In the genomic region with DNA sequence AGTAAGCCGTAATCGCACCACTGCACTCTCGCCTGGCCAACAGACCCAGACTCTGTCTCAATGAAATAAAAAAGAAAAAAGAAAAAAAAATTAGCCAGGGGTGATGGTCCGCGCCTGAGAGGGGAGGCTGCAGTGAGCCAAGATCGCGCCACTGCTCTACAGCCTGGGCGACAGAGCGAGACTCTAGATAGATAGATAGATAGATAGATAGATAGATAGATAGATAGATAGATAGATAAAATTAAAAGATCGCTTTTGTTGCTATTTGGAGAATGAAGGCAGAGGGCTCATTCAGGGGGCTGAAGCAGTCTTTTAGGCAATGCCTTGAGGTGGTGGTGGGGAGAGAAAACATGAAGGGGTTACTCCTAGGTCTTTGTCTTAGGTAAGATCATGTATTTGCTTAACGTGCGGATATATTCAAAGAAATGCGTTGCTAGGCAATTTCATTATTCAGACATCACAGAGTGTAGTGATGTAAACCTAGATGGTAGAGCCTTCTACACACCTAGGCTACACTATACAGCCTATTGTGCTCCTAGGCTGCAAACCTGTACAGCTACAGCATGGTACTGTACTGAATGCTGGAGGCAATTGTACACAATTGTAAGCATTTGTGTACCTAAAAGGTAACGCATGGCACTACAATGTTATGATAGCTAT, we compare ENCODE assay signal across 2 cellular contexts.
TF ChIP-seq lines count a peak whose summit lies in the region.

No MANE protein-coding gene starts in this region.

TF ChIP-seq in HEK293, 187 proteins besides CTCF, POLR2A, EP300 and RAD21:
- TF ChIP-seq ZSCAN23 (tag by site-specific recombination; IDR thresholded peaks at IDR 0.05): no peak
- TF ChIP-seq ZBTB8A (tag by site-specific recombination; IDR thresholded peaks at IDR 0.05): no peak
- peak; percentile 70 for TF ChIP-seq ZNF366 (tag by site-specific recombination; conservative IDR thresholded peaks at IDR 0.05)
- no peak for TF ChIP-seq HOXC10 (CRISPR knock-in tag; IDR thresholded peaks at IDR 0.05)

TF ChIP-seq in K562, 482 proteins besides CTCF, POLR2A, EP300 and RAD21:
- no peak for TF ChIP-seq ZNF79 (CRISPR knock-in tag; IDR thresholded peaks at IDR 0.05; ENCODE audit: low read depth)
- no peak for TF ChIP-seq HNRNPUL1 (IDR thresholded peaks at IDR 0.05; ENCODE audit: low read length)
- peak; percentile 99 for TF ChIP-seq DACH1 (IDR thresholded peaks at IDR 0.05; ENCODE audit: partially characterized antibody)
- TF ChIP-seq MCM7 (IDR thresholded peaks at IDR 0.05): 0 out of 4 replicates have a peak, but pooled peaks of 1 of the 2 experiments have one; percentile 48
- TF ChIP-seq GTF2E2 (tag; IDR thresholded peaks at IDR 0.05): no peak
- 0 out of 2 replicates have a peak, but pooled peaks have one; percentile 51 for TF ChIP-seq MTA1 (IDR thresholded peaks at IDR 0.05; ENCODE audit: borderline replicate concordance)
- no peak for TF ChIP-seq TAL1 (IDR thresholded peaks at IDR 0.05)
- no peak for TF ChIP-seq SMAD3 (CRISPR knock-in tag; conservative IDR thresholded peaks at IDR 0.05)
- no peak for TF ChIP-seq NFRKB (IDR thresholded peaks at IDR 0.05; ENCODE audit: low read depth)
- TF ChIP-seq NFIC (IDR thresholded peaks at IDR 0.05): no peak
- TF ChIP-seq, protein P1, sequence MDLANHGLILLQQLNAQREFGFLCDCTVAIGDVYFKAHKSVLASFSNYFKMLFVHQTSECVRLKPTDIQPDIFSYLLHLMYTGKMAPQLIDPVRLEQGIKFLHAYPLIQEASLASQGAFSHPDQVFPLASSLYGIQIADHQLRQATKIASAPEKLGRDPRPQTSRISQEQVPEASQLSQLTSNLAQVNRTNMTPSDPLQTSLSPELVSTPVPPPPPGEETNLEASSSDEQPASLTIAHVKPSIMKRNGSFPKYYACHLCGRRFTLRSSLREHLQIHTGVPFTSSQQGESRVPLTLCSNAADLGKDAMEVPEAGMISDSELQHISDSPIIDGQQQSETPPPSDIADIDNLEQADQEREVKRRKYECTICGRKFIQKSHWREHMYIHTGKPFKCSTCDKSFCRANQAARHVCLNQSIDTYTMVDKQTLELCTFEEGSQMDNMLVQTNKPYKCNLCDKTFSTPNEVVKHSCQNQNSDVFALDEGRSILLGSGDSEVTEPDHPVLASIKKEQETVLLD (IDR thresholded peaks at IDR 0.05): peak; percentile 68
- no peak for TF ChIP-seq KAT7 (CRISPR knock-in tag; IDR thresholded peaks at IDR 0.05; ENCODE audit: borderline replicate concordance)
- TF ChIP-seq, protein P2, sequence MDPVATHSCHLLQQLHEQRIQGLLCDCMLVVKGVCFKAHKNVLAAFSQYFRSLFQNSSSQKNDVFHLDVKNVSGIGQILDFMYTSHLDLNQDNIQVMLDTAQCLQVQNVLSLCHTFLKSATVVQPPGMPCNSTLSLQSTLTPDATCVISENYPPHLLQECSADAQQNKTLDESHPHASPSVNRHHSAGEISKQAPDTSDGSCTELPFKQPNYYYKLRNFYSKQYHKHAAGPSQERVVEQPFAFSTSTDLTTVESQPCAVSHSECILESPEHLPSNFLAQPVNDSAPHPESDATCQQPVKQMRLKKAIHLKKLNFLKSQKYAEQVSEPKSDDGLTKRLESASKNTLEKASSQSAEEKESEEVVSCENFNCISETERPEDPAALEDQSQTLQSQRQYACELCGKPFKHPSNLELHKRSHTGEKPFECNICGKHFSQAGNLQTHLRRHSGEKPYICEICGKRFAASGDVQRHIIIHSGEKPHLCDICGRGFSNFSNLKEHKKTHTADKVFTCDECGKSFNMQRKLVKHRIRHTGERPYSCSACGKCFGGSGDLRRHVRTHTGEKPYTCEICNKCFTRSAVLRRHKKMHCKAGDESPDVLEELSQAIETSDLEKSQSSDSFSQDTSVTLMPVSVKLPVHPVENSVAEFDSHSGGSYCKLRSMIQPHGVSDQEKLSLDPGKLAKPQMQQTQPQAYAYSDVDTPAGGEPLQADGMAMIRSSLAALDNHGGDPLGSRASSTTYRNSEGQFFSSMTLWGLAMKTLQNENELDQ (CRISPR knock-in tag; IDR thresholded peaks at IDR 0.05; ENCODE audit: borderline replicate concordance): no peak
- TF ChIP-seq MECOM (CRISPR knock-in tag; IDR thresholded peaks at IDR 0.05): no peak
- no peak for TF ChIP-seq PHF8 (IDR thresholded peaks at IDR 0.05; ENCODE audit: borderline replicate concordance, low read length)
- TF ChIP-seq GATAD2B (IDR thresholded peaks at IDR 0.05; ENCODE audit: borderline replicate concordance): 0 out of 2 replicates have a peak, but pooled peaks have one; percentile 30
- TF ChIP-seq TAF1 (IDR thresholded peaks at IDR 0.05; ENCODE audit: control insufficient read depth, extremely low read depth, insufficient read depth, low read length, severe bottlenecking): no peak
- TF ChIP-seq ZNF551 (CRISPR knock-in tag; IDR thresholded peaks at IDR 0.05): no peak
- TF ChIP-seq ZNF311 (CRISPR knock-in tag; IDR thresholded peaks at IDR 0.05): no peak
TF ChIP-seq in K562: peak in this region for 5.
